Comparison of ENCODE assay signal across 1 cellular context in genomic region chr9:100589582-100589981, GRCh38.
TF ChIP-seq lines count a peak whose summit lies in the region.

No MANE protein-coding gene starts in this region.

TF ChIP-seq in K562, 482 proteins besides CTCF, POLR2A, EP300 and RAD21 (continued from another document):
- no peak for TF ChIP-seq ZNF609 (CRISPR knock-in tag; IDR thresholded peaks at IDR 0.05; ENCODE audit: borderline replicate concordance)
